In genomic region chr10:74637685-74638084, GRCh38 we compare ENCODE assay signal across 26 cellular contexts.
DNase-seq lines count a peak whose midpoint lies in the region; ATAC-seq, FAIRE-seq and TF ChIP-seq lines count a peak whose summit lies in the region.
"Had no signal": no experiment of that assay in that cellular context is flagged by ENCODE, and none has a peak within 500 bp of the region (broad histone marks: within the 10 kb centered on the region; RNA-seq: fewer than 3 reads in every experiment).

No MANE protein-coding gene starts in this region.

- no peak for ATAC-seq in HG03378 (IDR thresholded peaks at IDR 0.05; ENCODE audit: unreplicated experiment)
- no peak for ATAC-seq in naive thymus-derived CD4-positive, alpha-beta T cell
- ATAC-seq: CD8-positive, alpha-beta T cell; HCT116 had no signal

- no peaks in the 10 kb centered on the region for H3K4me1 Mint-ChIP-seq in naive thymus-derived CD4-positive, alpha-beta T cell

- H3K9me3 Mint-ChIP-seq in naive thymus-derived CD4-positive, alpha-beta T cell = peaks cover 3 to 34% (median 13%) of the 10 kb centered on the region in 11 donors

- no peak overlapping the region for H3K4me3 Mint-ChIP-seq in naive thymus-derived CD4-positive, alpha-beta T cell
- H3K4me3 Mint-ChIP-seq: B cell; CD4-positive, CD25-positive, alpha-beta regulatory T cell; CD8-positive, alpha-beta T cell; HFFc6 had no signal

- CTCF ChIA-PET in naive thymus-derived CD4-positive, alpha-beta T cell (lab: Charles Lee) = interaction anchor here (0.8 kb wide), 1 partner anchor 428 kb away, joined by 3 read pairs; no protein-coding TSS in a partner anchor

- H3K36me3 Mint-ChIP-seq in naive thymus-derived CD4-positive, alpha-beta T cell = peaks cover 10 to 42% (median 37%) of the 10 kb centered on the region in 5 donors

- no peak for TF ChIP-seq CTCF in bronchial epithelial cell (IDR thresholded peaks at IDR 0.05; ENCODE audit: insufficient read depth, low read length, severe bottlenecking)

- peaks cover 0 to 23% (median 0%) of the 10 kb centered on the region in 3 experiments for H3K9me3 ChIP-seq in naive thymus-derived CD4-positive, alpha-beta T cell (ENCODE audit: control insufficient read depth in 2 of 3, low read length in 3 of 3)

- no peak overlapping the region for H3K27ac Mint-ChIP-seq in naive thymus-derived CD4-positive, alpha-beta T cell
- H3K27ac Mint-ChIP-seq: B cell; CD4-positive, CD25-positive, alpha-beta regulatory T cell; CD8-positive, alpha-beta T cell; HFFc6 had no signal

- no peaks in the 10 kb centered on the region for H3K27me3 ChIP-seq in bronchial epithelial cell (ENCODE audit: control insufficient read depth, insufficient read depth, low read length)
- no peaks in the 10 kb centered on the region for H3K27me3 ChIP-seq in naive thymus-derived CD4-positive, alpha-beta T cell (ENCODE audit: control insufficient read depth in 2 of 2, insufficient read depth in 2 of 2, low read length in 2 of 2)
- H3K27me3 ChIP-seq: BLaER1 had no signal

- no peak for FAIRE-seq in bronchial epithelial cell (lab: Jason Lieb, UNC)
- FAIRE-seq: A204.1, D721Med, GM12891, GM18507 had no signal

- peak; percentile 32 for DNase-seq in NCI-H2227 treated with DMSO at 0.1 percent for 48 hours (lab: John Stamatoyannopoulos, UW)
- no peak for DNase-seq in NCI-H2227 (lab: John Stamatoyannopoulos, UW; ENCODE audit: unreplicated experiment)
- DNase-seq in M059J (ENCODE audit: low read depth) = peak; percentile 7
- peak; percentile 17 for DNase-seq in bronchial epithelial cell (ENCODE audit: low read depth)
- peak; percentile 2 for DNase-seq in renal cortical epithelial cell (ENCODE audit: low read depth)
- no peak for DNase-seq in NCI-H146 (lab: John Stamatoyannopoulos, UW)
- DNase-seq in naive thymus-derived CD4-positive, alpha-beta T cell = no peak
- DNase-seq: CD4-positive, CD25-positive, alpha-beta regulatory T cell; CD8-positive, alpha-beta T cell; DMS 273 treated with DMSO at 0.1 percent for 48 hours; DMS79; EL; GF-D8; GOT3; H7; HFFc6 had no signal

- H3K4me1 ChIP-seq in naive thymus-derived CD4-positive, alpha-beta T cell (ENCODE audit: control insufficient read depth in 2 of 2, insufficient read depth in 2 of 2, low read length in 2 of 2) = no peaks in the 10 kb centered on the region

- no peak overlapping the region for H3K27ac ChIP-seq in naive thymus-derived CD4-positive, alpha-beta T cell (ENCODE audit: low read depth, low read length)
- H3K27ac ChIP-seq: 22Rv1, BLaER1, C4-2B had no signal

- H3K36me3 ChIP-seq in bronchial epithelial cell (ENCODE audit: control insufficient read depth, insufficient read depth, low read length) = no peaks in the 10 kb centered on the region
- no peaks in the 10 kb centered on the region for H3K36me3 ChIP-seq in naive thymus-derived CD4-positive, alpha-beta T cell (ENCODE audit: control insufficient read depth in 2 of 3, insufficient read depth in 3 of 3, low read length in 3 of 3)

- no peaks in the 10 kb centered on the region for H3K27me3 Mint-ChIP-seq in naive thymus-derived CD4-positive, alpha-beta T cell
- H3K27me3 Mint-ChIP-seq: B cell had no signal

- intact Hi-C loops in naive thymus-derived CD4-positive, alpha-beta T cell (cut with micrococcal nuclease) = no loop called here

- POLR2A ChIA-PET in naive thymus-derived CD4-positive, alpha-beta T cell (lab: Charles Lee) = no interaction called here

- no peak overlapping the region for H3K4me3 ChIP-seq in bronchial epithelial cell (ENCODE audit: low read depth, low read length)
- H3K4me3 ChIP-seq in naive thymus-derived CD4-positive, alpha-beta T cell (ENCODE audit: low read length) = no peak overlapping the region
- H3K4me3 ChIP-seq: BLaER1 had no signal

Comparison
In these comparisons a context has a peak if more than half of its experiments do, and no peak if none do; other contexts are left out.
1. DNase-seq: peak in NCI-H2227 treated with DMSO at 0.1 percent for 48 hours (single experiment), M059J (single experiment), bronchial epithelial cell (single experiment) and renal cortical epithelial cell (single experiment); none in NCI-H2227 (single experiment), NCI-H146 (single experiment) and naive thymus-derived CD4-positive, alpha-beta T cell (0 of 9).